ENCODE assay signal across 8 cellular contexts in the genomic region with DNA sequence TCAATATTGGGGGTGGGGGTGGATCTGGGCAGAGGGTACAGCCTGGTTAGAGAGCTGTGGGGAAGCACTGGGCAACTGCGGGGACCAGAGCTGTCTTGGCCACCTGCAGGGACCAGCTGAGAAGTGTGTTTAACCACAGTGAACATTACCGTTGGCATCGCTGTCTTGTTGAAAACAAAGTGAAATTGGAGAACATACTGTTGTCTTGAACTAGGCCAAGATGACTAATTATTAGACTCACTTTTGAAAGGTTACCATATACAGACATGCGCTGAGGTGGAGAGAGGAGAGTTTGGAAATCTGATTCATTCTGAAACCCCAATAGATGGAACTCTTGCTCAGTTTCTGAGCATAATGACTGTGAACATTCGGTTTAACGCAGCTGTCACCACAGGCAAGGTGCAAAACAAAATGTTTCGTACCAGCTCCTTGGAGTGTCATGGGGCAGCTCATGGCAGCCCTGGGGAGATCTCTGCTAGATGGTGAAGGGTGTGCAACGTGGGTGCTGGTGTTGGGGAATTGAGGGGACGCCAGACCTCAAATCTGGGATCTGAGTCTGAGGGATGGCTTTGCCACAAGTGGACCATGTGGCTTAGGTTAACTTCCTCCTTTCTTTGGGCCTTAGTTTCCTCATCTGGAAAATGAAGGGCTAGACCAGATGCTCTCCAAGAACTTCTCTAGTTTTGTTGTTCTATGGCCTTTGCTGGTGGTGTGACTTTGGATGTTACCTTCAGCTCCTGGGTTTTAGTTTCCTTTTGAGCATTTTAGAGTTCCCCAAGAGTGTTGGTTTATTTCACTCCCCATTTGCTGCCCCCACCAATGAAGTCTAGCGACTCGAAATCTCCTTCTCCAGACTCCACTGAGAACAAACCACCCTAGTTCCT. TPM values are rescaled to one million over a fixed set of nuclear protein-coding genes. Genes with fewer than 3 reads are reported as not detected.
A peak's percentile ranks its signal among the peaks of the same experiment; 100 is the strongest.
DNase-seq lines count a peak whose midpoint lies in the region; ATAC-seq and TF ChIP-seq lines count a peak whose summit lies in the region.

No MANE protein-coding gene starts in this region.

- H3K27me3 ChIP-seq in Karpas-422 (ENCODE audit: low read length) = no peaks in the 10 kb centered on the region
- H3K27me3 ChIP-seq in dorsolateral prefrontal cortex = peaks cover 0 to 27% (median 3%) of the 10 kb centered on the region in 45 donors
- no peaks in the 10 kb centered on the region for H3K27me3 ChIP-seq in right atrium auricular region

- H3K4me2 ChIP-seq in Karpas-422 (ENCODE audit: low read depth, low read length, poor library complexity, severe bottlenecking) = no peak overlapping the region

- H3K36me3 ChIP-seq in Karpas-422 (ENCODE audit: insufficient read depth, low read length) (no peaks in the 10 kb centered on the region), right atrium auricular region (no peaks in the 10 kb centered on the region)

- peaks cover 77% of the 10 kb centered on the region for H3K4me1 Mint-ChIP-seq in activated T-cell treated with anti-CD3 and anti-CD28 coated beads, Interleukin-2, amount 50 U/mL, for 72 hours (ENCODE audit: low read depth)

- no peak overlapping the region for H3K9ac ChIP-seq in Karpas-422 (ENCODE audit: low read length)

- H3K9me3 ChIP-seq in Karpas-422 (ENCODE audit: low read length) (no peaks in the 10 kb centered on the region), right atrium auricular region (no peaks in the 10 kb centered on the region)

- H3K36me3 Mint-ChIP-seq in activated T-cell treated with anti-CD3 and anti-CD28 coated beads, Interleukin-2, amount 50 U/mL, for 72 hours (ENCODE audit: insufficient read depth in 2 of 2) = peaks cover 10 to 16% of the 10 kb centered on the region in 2 donors

- no peaks in the 10 kb centered on the region for H3K9me2 ChIP-seq in Karpas-422 (replicated peaks; ENCODE audit: insufficient read depth, low read length)

- no peaks in the 10 kb centered on the region for H4K20me1 ChIP-seq in Karpas-422 (ENCODE audit: insufficient read depth, low read depth, low read length)

- H3K4me1 ChIP-seq in Karpas-422 (ENCODE audit: low read length) (peaks cover 29% of the 10 kb centered on the region), right atrium auricular region (no peaks in the 10 kb centered on the region)

- intact Hi-C loops in dorsolateral prefrontal cortex (cut with DNase I) = loop anchor here in 1 of 2 donors (2.0 to 10.0 kb wide), 2 partner anchors 163 to 329 kb away; a partner anchor contains a TSS

- H3K27ac Mint-ChIP-seq in activated T-cell treated with anti-CD3 and anti-CD28 coated beads, Interleukin-2, amount 50 U/mL, for 72 hours = peak overlapping the region; percentile 89

- peak overlapping the region; percentile 57 to 75 for H3K4me3 Mint-ChIP-seq in activated T-cell treated with anti-CD3 and anti-CD28 coated beads, Interleukin-2, amount 50 U/mL, for 72 hours

- H2AFZ ChIP-seq in Karpas-422 (ENCODE audit: low read length) = peak overlapping the region; percentile 23; the same call in 1 of the 2 replicates

- in situ Hi-C loops in GM13976 (cut with MboI; ENCODE audit: low sequenced_read_pairs, unreplicated experiment) = loop anchor here (10.0 kb wide), 2 partner anchors 83 to 173 kb away; no protein-coding TSS in a partner anchor

- ATAC-seq in GM21717 (IDR thresholded peaks at IDR 0.05; ENCODE audit: unreplicated experiment) = peak; percentile 71
- ATAC-seq in activated T-cell treated with anti-CD3 and anti-CD28 coated beads, Interleukin-2, amount 50 U/mL, for 72 hours (replicated peaks in 1 of 2) = peak; percentile 86 to 87

- peaks cover 3 to 11% of the 10 kb centered on the region in 2 donors for H3K9me3 Mint-ChIP-seq in activated T-cell treated with anti-CD3 and anti-CD28 coated beads, Interleukin-2, amount 50 U/mL, for 72 hours

- peaks cover 22% of the 10 kb centered on the region for H3K27me3 Mint-ChIP-seq in activated T-cell treated with anti-CD3 and anti-CD28 coated beads, Interleukin-2, amount 50 U/mL, for 72 hours (ENCODE audit: low read depth)

- H3K4me3 ChIP-seq in Karpas-422 (ENCODE audit: low read length) (no peak overlapping the region), dorsolateral prefrontal cortex (no peak overlapping the region), right atrium auricular region (no peak overlapping the region)

- H3K27ac ChIP-seq in Karpas-422 (ENCODE audit: low read length) (no peak overlapping the region), dorsolateral prefrontal cortex (no peak overlapping the region), right atrium auricular region (no peak overlapping the region)

- DNase-seq in GM13976 (ENCODE audit: low spot score) (peak; percentile 84), Karpas-422 (peak; percentile 49), non-pigmented ciliary epithelial cell (ENCODE audit: low read depth) (peak; percentile 83), dorsolateral prefrontal cortex (no peak), right atrium auricular region (ENCODE audit: low spot score) (no peak), inferior parietal cortex (ENCODE audit: extremely low spot score) (no peak)
- peak; percentile 77 to 85 for DNase-seq in activated T-cell treated with anti-CD3 and anti-CD28 coated beads, Interleukin-2, amount 50 U/mL, for 72 hours

- no peaks in the 10 kb centered on the region for H3K79me2 ChIP-seq in Karpas-422 (ENCODE audit: low read length)

- TF ChIP-seq CTCF in GM13976 (IDR thresholded peaks at IDR 0.05; ENCODE audit: borderline replicate concordance, control extremely low read depth, extremely low read depth, insufficient read depth, missing control alignments) (no peak), dorsolateral prefrontal cortex (IDR thresholded peaks at IDR 0.05 in 54 of 56, conservative IDR thresholded peaks at IDR 0.05 in 2 of 56; ENCODE audit: low read depth in 1 of 56, partially characterized antibody in 56 of 56) (no peak), right atrium auricular region (IDR thresholded peaks at IDR 0.05) (no peak)

RNA-seq across cellular contexts. Expression of a gene that starts 24.6 kb away (rescaled TPM):
- not detected in 2 replicates for total RNA-seq in Karpas-422 (2014; rRNA removed; shearing (Covaris generic); ENCODE audit: low replicate concordance)
- not detected for total RNA-seq in activated T-cell treated with anti-CD3 and anti-CD28 coated beads, Interleukin-2, amount 50 U/mL, for 72 hours
- not detected for total RNA-seq in dorsolateral prefrontal cortex
- not detected for total RNA-seq in right atrium auricular region

Comparison
In these comparisons a context has a peak if more than half of its experiments do, and no peak if none do; other contexts are left out.
1. DNase-seq: peak in GM13976 (single experiment), Karpas-422 (single experiment), activated T-cell treated with anti-CD3 and anti-CD28 coated beads, Interleukin-2, amount 50 U/mL, for 72 hours (2 of 2) and non-pigmented ciliary epithelial cell (single experiment); none in dorsolateral prefrontal cortex (0 of 10), right atrium auricular region (single experiment) and inferior parietal cortex (single experiment).